Comparison of ENCODE assay signal across 30 cellular contexts in genomic region chr17:11852231-11852630, GRCh38.
"Had no signal": no experiment of that assay in that cellular context is flagged by ENCODE, and none has a peak within 500 bp of the region (broad histone marks: within the 10 kb centered on the region; RNA-seq: fewer than 3 reads in every experiment).

No MANE protein-coding gene starts in this region.

- H3K4me3 ChIP-seq: ascending aorta, body of pancreas, breast epithelium had no signal

- H3K9me3 ChIP-seq: ascending aorta, body of pancreas, breast epithelium had no signal

- H3K27me3 ChIP-seq: ascending aorta, body of pancreas, brain microvascular endothelial cell, breast epithelium had no signal

- H3K36me3 ChIP-seq: ascending aorta, brain microvascular endothelial cell, breast epithelium had no signal

- ATAC-seq: activated CD8-positive, alpha-beta T cell treated with anti-CD3 and anti-CD28 coated beads for 36 hours; activated naive CD8-positive, alpha-beta T cell treated with anti-CD3 and anti-CD28 coated beads, Interleukin-2, amount 50 U/mL, for 24 hours; activated T-cell treated with anti-CD3 and anti-CD28 coated beads, Interleukin-2, amount 50 U/mL, for 4 hours; activated T-cell treated with anti-CD3 and anti-CD28 coated beads, Interleukin-2, amount 50 U/mL, for 72 hours; activated T-helper 17 cell treated with anti-CD3 and anti-CD28 coated beads, Interleukin-2, amount 50 U/mL, for 72 hours; body of pancreas had no signal

- DNase-seq: activated B cell treated with CpG ODN at 0.5 μM for 24 hours; activated CD4-positive, alpha-beta memory T cell treated with anti-CD3 and anti-CD28 coated beads for 36 hours; activated CD4-positive, alpha-beta T cell treated with anti-CD3 and anti-CD28 coated beads for 4 hours; activated CD4-positive, alpha-beta T cell treated with anti-CD3 and anti-CD28 coated beads, Interleukin-2, amount 10 ng/mL, durations not matched to agents 24 days and 14 days; activated CD4-positive, alpha-beta T cell treated with anti-CD3 and anti-CD28 coated beads, Interleukin-2, amount 50 U/mL, for 1 hour; activated CD4-positive, alpha-beta T cell treated with anti-CD3 and anti-CD28 coated beads, Interleukin-2, amount 50 U/mL, for 4 hours; activated CD4-positive, CD25-positive, alpha-beta regulatory T cell treated with anti-CD3 and anti-CD28 coated beads, Interleukin-2, amount 50 U/mL, for 72 hours; activated CD8-positive, alpha-beta memory T cell treated with anti-CD3 and anti-CD28 coated beads, Interleukin-2, amount 50 U/mL, for 4 hours; activated CD8-positive, alpha-beta T cell treated with anti-CD3 and anti-CD28 coated beads for 36 hours; activated effector memory CD4-positive, alpha-beta T cell treated with anti-CD3 and anti-CD28 coated beads, Interleukin-2, amount 50 U/mL, for 16 hours; activated naive CD4-positive, alpha-beta T cell treated with anti-CD3 and anti-CD28 coated beads, Interleukin-2, amount 10 ng/mL, durations not matched to agents 7 days and 5 days; activated naive CD4-positive, alpha-beta T cell treated with Interleukin-2 at 50 U/mL for 16 hours; activated naive CD8-positive, alpha-beta T cell treated with anti-CD3 and anti-CD28 coated beads, Interleukin-2, amount 10 ng/mL, durations not matched to agents 7 days and 5 days; activated naive CD8-positive, alpha-beta T cell treated with anti-CD3 and anti-CD28 coated beads, Interleukin-2, amount 50 U/mL, for 24 hours; activated T-cell treated with anti-CD3 and anti-CD28 coated beads for 4 hours; activated T-cell treated with anti-CD3 and anti-CD28 coated beads, Interleukin-2, amount 50 U/mL, for 1 hour; activated T-cell treated with anti-CD3 and anti-CD28 coated beads, Interleukin-2, amount 50 U/mL, for 4 hours; activated T-cell treated with anti-CD3 and anti-CD28 coated beads, Interleukin-2, amount 50 U/mL, for 72 hours; amygdala; anterior cingulate cortex; body of pancreas; brain microvascular endothelial cell; central memory CD4-positive, alpha-beta T cell; T-helper 1 cell; T-helper 2 cell; T-helper 9 cell had no signal

- H3K27ac ChIP-seq: body of pancreas, brain microvascular endothelial cell, breast epithelium, VCaP had no signal

- H3K4me1 ChIP-seq: body of pancreas, breast epithelium had no signal
